Comparison of ENCODE assay signal across 30 cellular contexts in the genomic region with DNA sequence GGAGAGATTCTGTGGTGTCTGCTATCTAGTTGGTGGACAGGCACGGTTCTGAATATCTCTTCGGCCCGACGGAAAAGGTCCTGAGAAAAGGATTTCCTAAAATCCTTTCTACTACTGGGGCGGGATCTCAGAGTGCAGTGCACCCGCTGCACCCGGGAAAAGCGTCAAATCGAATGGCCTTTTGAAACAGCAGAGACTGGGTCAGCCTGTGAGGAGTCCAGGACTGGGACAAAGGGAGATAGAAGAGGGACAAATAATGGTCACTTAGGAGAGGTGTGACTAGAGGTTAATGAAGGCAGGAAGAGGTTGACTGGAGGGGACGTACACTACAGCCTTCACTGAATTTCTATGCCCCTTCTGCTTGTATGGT. TPM values are rescaled to one million over a fixed set of nuclear protein-coding genes. Genes with fewer than 3 reads are reported as not detected.
DNase-seq lines count a peak whose midpoint lies in the region; TF ChIP-seq lines count a peak whose summit lies in the region.
"Had no signal": no experiment of that assay in that cellular context is flagged by ENCODE, and none has a peak within 500 bp of the region (broad histone marks: within the 10 kb centered on the region; RNA-seq: fewer than 3 reads in every experiment).

No MANE protein-coding gene starts in this region.

- H3K9me3 Mint-ChIP-seq in progenitor cell of endocrine pancreas (ENCODE audit: low read depth) (no peaks in the 10 kb centered on the region), Caco-2 (ENCODE audit: unreplicated experiment) (no peaks in the 10 kb centered on the region)
- H3K9me3 Mint-ChIP-seq: activated CD4-positive, alpha-beta memory T cell treated with anti-CD3 and anti-CD28 coated beads, Interleukin-2, amount 10 ng/mL, durations not matched to agents 7 days and 5 days; stimulated activated naive B cell treated with anti-CD40 and anti-IgM and Interleukin-4, amounts not matched to agents 10 μg/mL and 1 μg/mL and 100 μg/mL, for 72 hours had no signal

- H3K9ac ChIP-seq in HUES6 (ENCODE audit: low read length), result no peak overlapping the region
- H3K9ac ChIP-seq in iPS-20b (ENCODE audit: low read depth, low read length), result no peak overlapping the region

- CTCF ChIA-PET in Caco-2 (lab: Charles Lee), result no interaction called here

- TF ChIP-seq CTCF in progenitor cell of endocrine pancreas (IDR thresholded peaks at IDR 0.05; ENCODE audit: unreplicated experiment), result no peak
- no peak for TF ChIP-seq CTCF in Caco-2 (IDR thresholded peaks at IDR 0.05; ENCODE audit: insufficient read depth in 1 of 2, low read depth in 1 of 2, low read length in 1 of 2, severe bottlenecking in 1 of 2, unreplicated experiment in 1 of 2)

- H3K4me3 Mint-ChIP-seq in progenitor cell of endocrine pancreas (ENCODE audit: low read depth) (peak overlapping the region; percentile 92), Caco-2 (ENCODE audit: unreplicated experiment) (no peak overlapping the region)
- H3K4me3 Mint-ChIP-seq: activated CD4-positive, alpha-beta memory T cell treated with anti-CD3 and anti-CD28 coated beads, Interleukin-2, amount 10 ng/mL, durations not matched to agents 7 days and 5 days; activated naive CD8-positive, alpha-beta T cell; central memory CD8-positive, alpha-beta T cell; stimulated activated naive B cell treated with anti-CD40 and anti-IgM and Interleukin-4, amounts not matched to agents 10 μg/mL and 1 μg/mL and 100 μg/mL, for 72 hours had no signal

- no TSS peak for BruUV-seq in Caco-2 (replicated peaks; lab: Mats Ljungman, UMichigan)

- H3K27me3 Mint-ChIP-seq in progenitor cell of endocrine pancreas, result peaks cover 49% of the 10 kb centered on the region
- peaks cover 43% of the 10 kb centered on the region for H3K27me3 Mint-ChIP-seq in Caco-2 (ENCODE audit: insufficient read depth, unreplicated experiment)

- H3K27me3 ChIP-seq in HUES6 (ENCODE audit: control insufficient read depth, insufficient read depth, low read length) (peaks cover 85% of the 10 kb centered on the region), iPS-20b (ENCODE audit: insufficient read depth, low read length) (peaks cover 84% of the 10 kb centered on the region), Caco-2 (replicated peaks; ENCODE audit: control insufficient read depth, insufficient read depth, low read length) (peaks cover 3% of the 10 kb centered on the region)

- H3K27ac Mint-ChIP-seq in progenitor cell of endocrine pancreas (no peak overlapping the region), Caco-2 (ENCODE audit: unreplicated experiment) (no peak overlapping the region)
- H3K27ac Mint-ChIP-seq: activated CD4-positive, alpha-beta memory T cell treated with anti-CD3 and anti-CD28 coated beads, Interleukin-2, amount 10 ng/mL, durations not matched to agents 7 days and 5 days; activated naive CD8-positive, alpha-beta T cell; CD14-positive monocyte; stimulated activated naive B cell treated with anti-CD40 and anti-IgM and Interleukin-4, amounts not matched to agents 10 μg/mL and 1 μg/mL and 100 μg/mL, for 72 hours had no signal

- H3K4me3 ChIP-seq in HUES6 (ENCODE audit: low read depth, low read length), result peak overlapping the region; percentile 87
- H3K4me3 ChIP-seq in iPS-20b (ENCODE audit: low read length), result peak overlapping the region; percentile 86; the same call in 1 of the 2 replicates
- H3K4me3 ChIP-seq in Caco-2 (ENCODE audit: low read depth, low read length), result no peak overlapping the region
- H3K4me3 ChIP-seq: ascending aorta, K562, lung had no signal

- no peak overlapping the region for H3K27ac ChIP-seq in HUES6 (ENCODE audit: low read depth, low read length)
- H3K27ac ChIP-seq in caudate nucleus (ENCODE audit: low read depth, low read length), result peak overlapping the region; percentile 13
- H3K27ac ChIP-seq in iPS-20b (ENCODE audit: low read length), result no peak overlapping the region
- H3K27ac ChIP-seq: ascending aorta, neutrophil, RWPE1 had no signal

- H3K36me3 Mint-ChIP-seq in progenitor cell of endocrine pancreas (ENCODE audit: insufficient read depth) (no peaks in the 10 kb centered on the region), Caco-2 (ENCODE audit: insufficient read depth, unreplicated experiment) (no peaks in the 10 kb centered on the region)
- H3K36me3 Mint-ChIP-seq: activated naive CD8-positive, alpha-beta T cell; CD14-positive monocyte; stimulated activated naive B cell treated with anti-CD40 and anti-IgM and Interleukin-4, amounts not matched to agents 10 μg/mL and 1 μg/mL and 100 μg/mL, for 72 hours had no signal

- peaks cover 20% of the 10 kb centered on the region for H3K4me1 Mint-ChIP-seq in progenitor cell of endocrine pancreas (ENCODE audit: low read depth)
- H3K4me1 Mint-ChIP-seq in Caco-2 (ENCODE audit: low read depth, unreplicated experiment), result peaks cover 6% of the 10 kb centered on the region
- H3K4me1 Mint-ChIP-seq: activated CD4-positive, alpha-beta memory T cell treated with anti-CD3 and anti-CD28 coated beads, Interleukin-2, amount 10 ng/mL, durations not matched to agents 7 days and 5 days; CD14-positive monocyte; central memory CD8-positive, alpha-beta T cell; stimulated activated naive B cell treated with anti-CD40 and anti-IgM and Interleukin-4, amounts not matched to agents 10 μg/mL and 1 μg/mL and 100 μg/mL, for 72 hours had no signal

- no peaks in the 10 kb centered on the region for H3K9me3 ChIP-seq in HUES6 (ENCODE audit: control insufficient read depth, insufficient read depth, low read depth, low read length)
- H3K9me3 ChIP-seq in iPS-20b (ENCODE audit: insufficient read depth, low read depth, low read length), result no peaks in the 10 kb centered on the region
- H3K9me3 ChIP-seq in Caco-2, result no peaks in the 10 kb centered on the region
- H3K9me3 ChIP-seq: ascending aorta, neutrophil had no signal

- in situ Hi-C loops in ACHN (cut with HindIII; ENCODE audit: low pct_ligation_motif_present, low pct_unique_long_range_greater_than_20kb, low sequenced_read_pairs), result no loop called here

- POLR2A ChIA-PET in Caco-2 (lab: Charles Lee), result no interaction called here

- H3K36me3 ChIP-seq in HUES6 (ENCODE audit: control insufficient read depth, insufficient read depth, low read length) (no peaks in the 10 kb centered on the region), iPS-20b (ENCODE audit: insufficient read depth, low read depth, low read length) (no peaks in the 10 kb centered on the region), Caco-2 (ENCODE audit: control insufficient read depth, insufficient read depth, low read length) (no peaks in the 10 kb centered on the region)
- H3K36me3 ChIP-seq: ascending aorta, neutrophil had no signal

- H3K4me1 ChIP-seq in HUES6 (ENCODE audit: control insufficient read depth, insufficient read depth, low read length) (peaks cover 14% of the 10 kb centered on the region), iPS-20b (ENCODE audit: insufficient read depth, low read length) (peaks cover 9% of the 10 kb centered on the region; the same call in 1 of the 2 replicates), Caco-2 (0 out of 2 replicates have a peak, but pooled peaks cover 3% of the 10 kb centered on the region)
- H3K4me1 ChIP-seq: ascending aorta had no signal

- intact Hi-C loops in Caco-2 (cut with micrococcal nuclease; ENCODE audit: unreplicated experiment) (no loop called here), posterior cingulate gyrus (cut with DNase I) (loop anchor here (10.0 kb wide), 1 partner anchor 205 kb away; no protein-coding TSS in a partner anchor)

- no peak for DNase-seq in caudate nucleus (lab: John Stamatoyannopoulos, UW)
- DNase-seq in progenitor cell of endocrine pancreas (ENCODE audit: low spot score, unreplicated experiment), result no peak
- DNase-seq in Caco-2, result no peak
- DNase-seq in ACHN, result no peak
- DNase-seq in posterior cingulate gyrus, result no peak
- DNase-seq: activated CD4-positive, alpha-beta memory T cell treated with anti-CD3 and anti-CD28 coated beads, Interleukin-2, amount 10 ng/mL, durations not matched to agents 7 days and 5 days; activated CD4-positive, CD25-positive, alpha-beta regulatory T cell treated with anti-CD3 and anti-CD28 coated beads, Interleukin-2, amount 50 U/mL, for 72 hours; dermis blood vessel endothelial cell; EL; NCI-H1105; NCI-H2029 treated with DMSO at 0.1 percent for 48 hours; NCI-H226; NCI-H774; stimulated activated CD4-positive, alpha-beta T cell treated with anti-CD3 and anti-CD28 coated beads, Interleukin-15, amount 100 ng/mL, for 24 hours; stimulated activated naive B cell treated with anti-CD40 and anti-IgM and Interleukin-4, amounts not matched to agents 10 μg/mL and 1 μg/mL and 100 μg/mL, for 72 hours had no signal

RNA-seq across cellular contexts. Expression of gene PLPPR1, which starts 1.5 kb away (rescaled TPM):
- 12.2 TPM in 2 replicates for total RNA-seq in progenitor cell of endocrine pancreas
- total RNA-seq in Caco-2 (2022), result not detected in 2 replicates
- total RNA-seq: activated CD4-positive, alpha-beta memory T cell treated with anti-CD3 and anti-CD28 coated beads, Interleukin-2, amount 10 ng/mL, durations not matched to agents 7 days and 5 days; ascending aorta; dermis blood vessel endothelial cell; fibroblast of lung; H4; K562; MCF 10A; T-helper 1 cell treated with Interleukin-12 subunit alpha and Interleukin-12 subunit beta and Interleukin-4 antibody, amounts not matched to agents 30 ng/mL and 1 ng/mL, for 36 hours; ureter had no signal

Comparison
In these comparisons a context has a peak if more than half of its experiments do, and no peak if none do; other contexts are left out.
1. RNA of gene PLPPR1, which starts 1.5 kb away (total RNA-seq): 12.2 TPM in progenitor cell of endocrine pancreas; not detected in Caco-2; every median in the first group is over 10 times any median in the second.